Comparison of ENCODE assay signal across 11 cellular contexts in genomic region chr3:111967071-111967470, GRCh38. TPM values are rescaled to one million over a fixed set of nuclear protein-coding genes. Genes with fewer than 3 reads are reported as not detected.
DNase-seq lines count a peak whose midpoint lies in the region; ATAC-seq and TF ChIP-seq lines count a peak whose summit lies in the region.
"Had no signal": no experiment of that assay in that cellular context is flagged by ENCODE, and none has a peak within 500 bp of the region (broad histone marks: within the 10 kb centered on the region; RNA-seq: fewer than 3 reads in every experiment).

No MANE protein-coding gene starts in this region.

- H3K4me3 Mint-ChIP-seq in chondrocyte (ENCODE audit: unreplicated experiment), result no peak overlapping the region
- H3K4me3 Mint-ChIP-seq: activated CD4-positive, alpha-beta memory T cell treated with anti-CD3 and anti-CD28 coated beads for 36 hours had no signal

- H3K27me3 ChIP-seq in heart left ventricle, result no peaks in the 10 kb centered on the region
- H3K27me3 ChIP-seq in vagina, result no peaks in the 10 kb centered on the region
- H3K27me3 ChIP-seq: testis had no signal

- H3K36me3 Mint-ChIP-seq in chondrocyte (ENCODE audit: low read depth), result peaks cover 25% of the 10 kb centered on the region
- H3K36me3 Mint-ChIP-seq: activated CD4-positive, alpha-beta memory T cell treated with anti-CD3 and anti-CD28 coated beads for 36 hours had no signal

- no peak for TF ChIP-seq POLR2A in heart left ventricle (IDR thresholded peaks at IDR 0.05)
- no peak for TF ChIP-seq POLR2A in vagina (IDR thresholded peaks at IDR 0.05)

- peak overlapping the region; percentile 86 for H3K27ac Mint-ChIP-seq in chondrocyte (ENCODE audit: unreplicated experiment)
- H3K27ac Mint-ChIP-seq: activated CD4-positive, alpha-beta memory T cell treated with anti-CD3 and anti-CD28 coated beads for 36 hours had no signal

- H3K4me1 Mint-ChIP-seq in chondrocyte (ENCODE audit: low read depth), result peaks cover 23% of the 10 kb centered on the region

- H3K27me3 Mint-ChIP-seq in chondrocyte (ENCODE audit: low read depth), result no peaks in the 10 kb centered on the region
- H3K27me3 Mint-ChIP-seq: activated CD4-positive, alpha-beta memory T cell treated with anti-CD3 and anti-CD28 coated beads for 36 hours had no signal

- no peaks in the 10 kb centered on the region for H3K9me3 Mint-ChIP-seq in chondrocyte (ENCODE audit: low read depth)
- H3K9me3 Mint-ChIP-seq: activated CD4-positive, alpha-beta memory T cell treated with anti-CD3 and anti-CD28 coated beads for 36 hours had no signal

- TF ChIP-seq CTCF in heart left ventricle (IDR thresholded peaks at IDR 0.05) (no peak), chondrocyte (IDR thresholded peaks at IDR 0.05) (no peak), vagina (IDR thresholded peaks at IDR 0.05) (no peak)

- intact Hi-C loops in heart left ventricle (cut with DNase I), result loop anchor here (1.0 to 5.0 kb wide), 11 partner anchors 35 to 300 kb away; partner anchors contain the start of gene PHLDB2 (in 1 of the 10)
- intact Hi-C loops in Right ventricle myocardium inferior (cut with DNase I), result loop anchor here (1.0 to 5.0 kb wide), 2 partner anchors 230 to 250 kb away; no protein-coding TSS in a partner anchor
- intact Hi-C loops in vagina (cut with DNase I), result loop anchor here (5.0 to 10.0 kb wide), 2 partner anchors 102 to 250 kb away; no protein-coding TSS in a partner anchor

- H3K36me3 ChIP-seq in heart left ventricle, result peaks cover 0 to 96% (median 21%) of the 10 kb centered on the region in 9 donors
- peaks cover 0 to 7% of the 10 kb centered on the region in 2 donors for H3K36me3 ChIP-seq in vagina

- H3K9me3 ChIP-seq in heart left ventricle (no peaks in the 10 kb centered on the region), vagina (no peaks in the 10 kb centered on the region)
- H3K9me3 ChIP-seq: testis had no signal

- ATAC-seq in heart left ventricle (peak in 2 of 4 donors; percentile 34 to 52), Right ventricle myocardium inferior (no peak)

- DNase-seq in heart left ventricle, result no peak
- no peak for DNase-seq in Right ventricle myocardium inferior (ENCODE audit: missing footprints)
- no peak for DNase-seq in chondrocyte (ENCODE audit: low spot score)
- DNase-seq in lung microvascular endothelial cell (ENCODE audit: low read depth in 2 of 2), result peak; percentile 49 to 82
- no peak for DNase-seq in vagina (ENCODE audit: extremely low spot score in 2 of 2)
- DNase-seq in globus pallidus (ENCODE audit: low spot score), result no peak
- no peak for DNase-seq in activated T-cell treated with anti-CD3 and anti-CD28 coated beads, Interleukin-2, amount 50 U/mL, for 1 hour
- DNase-seq in GM19238 (ENCODE audit: insufficient read length, low spot score), result no peak

- H3K4me3 ChIP-seq in heart left ventricle (no peak overlapping the region), vagina (no peak overlapping the region)
- H3K4me3 ChIP-seq: skin epidermis, testis had no signal

- WGBS in heart left ventricle, 4 donors, result 16 to 27% (median 22%) methylated on average over 3 of the region's 3 CpGs

- H3K27ac ChIP-seq in heart left ventricle (peak overlapping the region in 11 of 12 donors; percentile 24 to 68 (median 58)), vagina (peak overlapping the region; percentile 6)

- H3K4me1 ChIP-seq in heart left ventricle (peaks cover 0 to 47% (median 25%) of the 10 kb centered on the region in 12 donors), vagina (peaks cover 7% of the 10 kb centered on the region)

RNA-seq across cellular contexts. Expression of gene ABHD10, which starts 11.8 kb away (rescaled TPM):
- total RNA-seq in heart left ventricle (10 to 100 TPM; 26.5 to 50.1 (median 41.8) TPM), Right ventricle myocardium inferior (51.7 TPM), chondrocyte (26.3 to 35.5 TPM (median 26.5 TPM) in 3 replicates), lung microvascular endothelial cell (18.3 TPM in 2 replicates), vagina (10.8 TPM)
- 10 to 100 TPM; 13.5 to 40.0 TPM for polyA plus RNA-seq in heart left ventricle

RNA-seq across cellular contexts. Expression of gene TAGLN3, which starts 31.7 kb away (rescaled TPM):
- total RNA-seq in heart left ventricle (1 to 10 TPM in 1 of 9 donors, under 1 TPM in 4, not detected in 4; 0.66 to 1.7 (median 0.86) TPM), Right ventricle myocardium inferior (not detected), chondrocyte (not detected in 3 replicates), lung microvascular endothelial cell (not detected in 2 replicates), vagina (3.9 TPM)
- under 1 TPM; 0.25 to 0.38 TPM for polyA plus RNA-seq in heart left ventricle

Comparison
In these comparisons a context has a peak if more than half of its experiments do, and no peak if none do; other contexts are left out.
1. DNase-seq: peak in lung microvascular endothelial cell (2 of 2); none in heart left ventricle (0 of 5), Right ventricle myocardium inferior (single experiment), chondrocyte (single experiment), vagina (0 of 2), globus pallidus (single experiment), activated T-cell treated with anti-CD3 and anti-CD28 coated beads, Interleukin-2, amount 50 U/mL, for 1 hour (single experiment) and GM19238 (single experiment).